ENCODE assay signal across 1 cellular context in genomic region chr5:158695595-158696330, GRCh38.
A peak's percentile ranks its signal among the peaks of the same experiment; 100 is the strongest.
TF ChIP-seq lines count a peak whose summit lies in the region.

No MANE protein-coding gene starts in this region.

TF ChIP-seq in HEK293, 187 proteins besides CTCF, POLR2A, EP300 and RAD21 (continued from another document):
- TF ChIP-seq ZNF302 (tag by site-specific recombination; IDR thresholded peaks at IDR 0.05; ENCODE audit: low read depth), result no peak
- no peak for TF ChIP-seq SP3 (tag by site-specific recombination; IDR thresholded peaks at IDR 0.05)
- TF ChIP-seq ZFP41 (tag by site-specific recombination; IDR thresholded peaks at IDR 0.05; ENCODE audit: borderline replicate concordance), result no peak
- peak; percentile 64; the same call in 1 of the 2 replicates for TF ChIP-seq ZNF660 (tag by site-specific recombination; IDR thresholded peaks at IDR 0.05)
- TF ChIP-seq, protein P1, sequence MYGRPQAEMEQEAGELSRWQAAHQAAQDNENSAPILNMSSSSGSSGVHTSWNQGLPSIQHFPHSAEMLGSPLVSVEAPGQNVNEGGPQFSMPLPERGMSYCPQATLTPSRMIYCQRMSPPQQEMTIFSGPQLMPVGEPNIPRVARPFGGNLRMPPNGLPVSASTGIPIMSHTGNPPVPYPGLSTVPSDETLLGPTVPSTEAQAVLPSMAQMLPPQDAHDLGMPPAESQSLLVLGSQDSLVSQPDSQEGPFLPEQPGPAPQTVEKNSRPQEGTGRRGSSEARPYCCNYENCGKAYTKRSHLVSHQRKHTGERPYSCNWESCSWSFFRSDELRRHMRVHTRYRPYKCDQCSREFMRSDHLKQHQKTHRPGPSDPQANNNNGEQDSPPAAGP (tag by site-specific recombination; IDR thresholded peaks at IDR 0.05), result peak; percentile 40; the same call in 1 of the 2 replicates
- TF ChIP-seq ZNF335 (tag by site-specific recombination; conservative IDR thresholded peaks at IDR 0.05), result peak; percentile 46
- TF ChIP-seq ZBTB20 (tag by site-specific recombination; IDR thresholded peaks at IDR 0.05), result peak; percentile 54; the same call in 1 of the 2 replicates
- TF ChIP-seq KLF10 (tag by site-specific recombination; IDR thresholded peaks at IDR 0.05), result 0 out of 2 replicates have a peak, but pooled peaks have one; percentile 9
- TF ChIP-seq REST (tag by site-specific recombination; IDR thresholded peaks at IDR 0.05), result 0 out of 2 replicates have a peak, but pooled peaks have one; percentile 11
- TF ChIP-seq SP7 (tag by site-specific recombination; IDR thresholded peaks at IDR 0.05), result 0 out of 2 replicates have a peak, but pooled peaks have one; percentile 10
- TF ChIP-seq ZNF654 (tag by site-specific recombination; IDR thresholded peaks at IDR 0.05; ENCODE audit: low read depth), result peak; percentile 79
- TF ChIP-seq ZNF596 (tag by site-specific recombination; IDR thresholded peaks at IDR 0.05), result no peak
- 0 out of 2 replicates have a peak, but pooled peaks have one; percentile 28 for TF ChIP-seq ZNF2 (tag by site-specific recombination; IDR thresholded peaks at IDR 0.05)
- TF ChIP-seq ZNF501 (tag by site-specific recombination; IDR thresholded peaks at IDR 0.05), result peak; percentile 41; the same call in 1 of the 2 replicates
- no peak for TF ChIP-seq ZNF560 (tag by site-specific recombination; IDR thresholded peaks at IDR 0.05; ENCODE audit: borderline replicate concordance)
- no peak for TF ChIP-seq HOXD13 (CRISPR knock-in tag; IDR thresholded peaks at IDR 0.05; ENCODE audit: borderline replicate concordance)
- TF ChIP-seq ZNF785 (tag by site-specific recombination; IDR thresholded peaks at IDR 0.05), result no peak
- TF ChIP-seq ZEB2 (tag by site-specific recombination; IDR thresholded peaks at IDR 0.05), result peak; percentile 45; the same call in 1 of the 2 replicates
